Comparison of ENCODE assay signal across 8 cellular contexts in genomic region chr15:82540055-82540983, GRCh38. TPM values are rescaled to one million over a fixed set of nuclear protein-coding genes. Genes with fewer than 3 reads are reported as not detected.
DNase-seq lines count a peak whose midpoint lies in the region; ATAC-seq and TF ChIP-seq lines count a peak whose summit lies in the region.

TSS of gene RPS17 (minus strand) at chr15:82540457. CDS start at chr15:82540428, 29 bp downstream.

- H3K9me3 Mint-ChIP-seq in activated CD4-positive, alpha-beta T cell treated with anti-CD3 and anti-CD28 coated beads, Interleukin-2, amount 10 ng/mL, durations not matched to agents 7 days and 5 days, result no peaks in the 10 kb centered on the region

- H3K36me3 Mint-ChIP-seq in activated CD4-positive, alpha-beta T cell treated with anti-CD3 and anti-CD28 coated beads, Interleukin-2, amount 10 ng/mL, durations not matched to agents 7 days and 5 days (ENCODE audit: low read depth), result peaks cover 50% of the 10 kb centered on the region

- DNase-seq in AG09309 (ENCODE audit: low read depth), result peak; percentile 78
- DNase-seq in activated CD4-positive, alpha-beta T cell treated with anti-CD3 and anti-CD28 coated beads, Interleukin-2, amount 10 ng/mL, durations not matched to agents 7 days and 5 days, result peak; percentile 97
- peak; percentile 97 for DNase-seq in effector CD4-positive, alpha-beta T cell
- peak; percentile 99 for DNase-seq in mesenteric fat pad (ENCODE audit: low spot score)
- DNase-seq in stimulated activated CD8-positive, alpha-beta memory T cell treated with anti-CD3 and anti-CD28 coated beads, Interleukin-15, amount 100 ng/mL, for 48 hours (ENCODE audit: low read depth in 2 of 2), result peak; percentile 97 to 98
- no peak for DNase-seq in NCI-H1436 treated with DMSO at 0.1 percent for 48 hours (lab: John Stamatoyannopoulos, UW)

- POLR2A ChIA-PET in activated CD4-positive, alpha-beta T cell treated with anti-CD3 and anti-CD28 coated beads, Interleukin-2, amount 10 ng/mL, durations not matched to agents 7 days and 5 days (lab: Charles Lee), result interaction anchor here (0.6 kb wide), 1 partner anchor 483 kb away, joined by 3 read pairs; no protein-coding TSS in a partner anchor

- peaks cover 47% of the 10 kb centered on the region for H3K4me1 Mint-ChIP-seq in activated CD4-positive, alpha-beta T cell treated with anti-CD3 and anti-CD28 coated beads, Interleukin-2, amount 10 ng/mL, durations not matched to agents 7 days and 5 days

- peak within 1 kb of the TSS; percentile 97 for H3K4me3 Mint-ChIP-seq in activated CD4-positive, alpha-beta T cell treated with anti-CD3 and anti-CD28 coated beads, Interleukin-2, amount 10 ng/mL, durations not matched to agents 7 days and 5 days

- H3K4me3 ChIP-seq in AG09309 (ENCODE audit: control insufficient read depth, low read depth, low read length), result peak within 1 kb of the TSS; percentile 95

- ATAC-seq in GM19351 (IDR thresholded peaks at IDR 0.05; ENCODE audit: unreplicated experiment) (peak; percentile 90), HG03558 (IDR thresholded peaks at IDR 0.05; ENCODE audit: extremely low read depth, unreplicated experiment) (peak; percentile 79)

- TF ChIP-seq CTCF in AG09309 (IDR thresholded peaks at IDR 0.05; ENCODE audit: control insufficient read depth, insufficient read depth, low read depth, low read length, missing control alignments), result peak; percentile 93

- CTCF ChIA-PET in activated CD4-positive, alpha-beta T cell treated with anti-CD3 and anti-CD28 coated beads, Interleukin-2, amount 10 ng/mL, durations not matched to agents 7 days and 5 days (lab: Charles Lee), result interaction anchor here (0.6 to 5.1 kb wide), 9 partner anchors 9 to 624 kb away, joined by 3 to 51 read pairs (median 4); partner anchors contain the start of genes C15orf40 and RAMAC

- peaks cover 3% of the 10 kb centered on the region for H3K27me3 Mint-ChIP-seq in activated CD4-positive, alpha-beta T cell treated with anti-CD3 and anti-CD28 coated beads, Interleukin-2, amount 10 ng/mL, durations not matched to agents 7 days and 5 days

- H3K27ac Mint-ChIP-seq in activated CD4-positive, alpha-beta T cell treated with anti-CD3 and anti-CD28 coated beads, Interleukin-2, amount 10 ng/mL, durations not matched to agents 7 days and 5 days, result peak within 1 kb of the TSS; percentile 98

RNA-seq across cellular contexts. Expression of gene RPS17, which starts in this region (rescaled TPM):
- 1,000 to 10,000 TPM; 1,680 to 1,976 TPM for total RNA-seq in activated CD4-positive, alpha-beta T cell treated with anti-CD3 and anti-CD28 coated beads, Interleukin-2, amount 10 ng/mL, durations not matched to agents 7 days and 5 days
- 1,281 TPM for total RNA-seq in mesenteric fat pad
